In genomic region chr20:18587665-18588553, GRCh38 we compare ENCODE assay signal across 8 cellular contexts. TPM values are rescaled to one million over a fixed set of nuclear protein-coding genes. Genes with fewer than 3 reads are reported as not detected.
A peak's percentile ranks its signal among the peaks of the same experiment; 100 is the strongest.
DNase-seq lines count a peak whose midpoint lies in the region; ATAC-seq and TF ChIP-seq lines count a peak whose summit lies in the region.

TSS of gene DTD1 (plus strand) at chr20:18588054. CDS start at chr20:18588073, 19 bp downstream.

- H3K36me3 Mint-ChIP-seq in GM23338 (ENCODE audit: low read depth) (no peaks in the 10 kb centered on the region; the same call in 1 of the 3 replicates), nephron (ENCODE audit: low read depth) (no peaks in the 10 kb centered on the region)
- H3K36me3 Mint-ChIP-seq in activated T-helper 2 cell treated with anti-CD3 and anti-CD28 coated beads, Interferon-gamma antibody, Interleukin-2, Interleukin-4, amounts not matched to agents 10 μg/mL and 5 μg/mL and 100 μg/mL, durations not matched to agents 14 hours and 24 hours and 36 hours (ENCODE audit: low read depth) = no peaks in the 10 kb centered on the region

- peak within 1 kb of the TSS; percentile 85 for H3K4me3 ChIP-seq in GM23338

- H3F3A ChIP-seq in GM23338 (replicated peaks; ENCODE audit: low read depth) = peaks cover 3% of the 10 kb centered on the region; the same call in 1 of the 2 replicates

- H3K27ac ChIP-seq in GM23338 (ENCODE audit: low read depth) = peak within 1 kb of the TSS; percentile 63; the same call in 1 of the 2 replicates

- ATAC-seq in GM23338 = peak; percentile 86
- ATAC-seq in stimulated activated naive CD8-positive, alpha-beta T cell treated with anti-CD3 and anti-CD28 coated beads, Interleukin-15, Interleukin-2, amounts not matched to agents 100 U/mL and 50 U/mL, for 24 hours = peak; percentile 90

- DNase-seq in ELR (ENCODE audit: low read depth) (peak; percentile 92), GM23338 (ENCODE audit: low spot score) (peak; percentile 96), LHCN-M2 (ENCODE audit: low read depth) (peak; percentile 83), RPMI8226 (peak; percentile 93), fibroblast of peridontal ligament (ENCODE audit: extremely low read depth) (peak; percentile 79)
- DNase-seq in activated T-helper 2 cell treated with anti-CD3 and anti-CD28 coated beads, Interferon-gamma antibody, Interleukin-2, Interleukin-4, amounts not matched to agents 10 μg/mL and 5 μg/mL and 100 μg/mL, durations not matched to agents 14 hours and 24 hours and 36 hours (ENCODE audit: low spot score) = peak; percentile 83
- DNase-seq in stimulated activated naive CD8-positive, alpha-beta T cell treated with anti-CD3 and anti-CD28 coated beads, Interleukin-15, Interleukin-2, amounts not matched to agents 100 U/mL and 50 U/mL, for 24 hours = peak; percentile 96

- H3K4me1 Mint-ChIP-seq in GM23338 (peaks cover 43% of the 10 kb centered on the region), nephron (peaks cover 5% of the 10 kb centered on the region)
- H3K4me1 Mint-ChIP-seq in activated T-helper 2 cell treated with anti-CD3 and anti-CD28 coated beads, Interferon-gamma antibody, Interleukin-2, Interleukin-4, amounts not matched to agents 10 μg/mL and 5 μg/mL and 100 μg/mL, durations not matched to agents 14 hours and 24 hours and 36 hours (ENCODE audit: low read depth) = peaks cover 20% of the 10 kb centered on the region

- intact Hi-C loops in activated T-helper 2 cell treated with anti-CD3 and anti-CD28 coated beads, Interferon-gamma antibody, Interleukin-2, Interleukin-4, amounts not matched to agents 10 μg/mL and 5 μg/mL and 100 μg/mL, durations not matched to agents 14 hours and 24 hours and 36 hours (cut with micrococcal nuclease) = loop anchor here (1.0 to 10.0 kb wide), 5 partner anchors 21 to 303 kb away; partner anchors contain the start of genes DZANK1, POLR3F, SEC23B and SMIM26

- peaks cover 28% of the 10 kb centered on the region for H3K79me2 ChIP-seq in GM23338 (replicated peaks; ENCODE audit: insufficient read depth)

- peaks cover 5% of the 10 kb centered on the region; the same call in 1 of the 2 replicates for H3K9me2 ChIP-seq in GM23338 (ENCODE audit: insufficient read depth)

- H3K4me1 ChIP-seq in GM23338 (ENCODE audit: insufficient read depth) = peaks cover 41% of the 10 kb centered on the region

- H3K27me3 Mint-ChIP-seq in GM23338 (ENCODE audit: insufficient read depth, low read depth, poor library complexity) = peaks cover 3% of the 10 kb centered on the region
- peaks cover 9% of the 10 kb centered on the region for H3K27me3 Mint-ChIP-seq in activated T-helper 2 cell treated with anti-CD3 and anti-CD28 coated beads, Interferon-gamma antibody, Interleukin-2, Interleukin-4, amounts not matched to agents 10 μg/mL and 5 μg/mL and 100 μg/mL, durations not matched to agents 14 hours and 24 hours and 36 hours (ENCODE audit: low read depth)
- H3K27me3 Mint-ChIP-seq in nephron (ENCODE audit: low read depth) = no peaks in the 10 kb centered on the region

- TF ChIP-seq CTCF in GM23338 (conservative IDR thresholded peaks at IDR 0.05; ENCODE audit: low read depth in 2 of 2) (peak; percentile 51 to 63), nephron (IDR thresholded peaks at IDR 0.05; ENCODE audit: unreplicated experiment in 3 of 3) (peak; percentile 71 to 84 (median 77))

- no peaks in the 10 kb centered on the region for H4K20me1 ChIP-seq in GM23338 (replicated peaks; ENCODE audit: insufficient read depth)

- peak within 1 kb of the TSS; percentile 80 for H3K27ac Mint-ChIP-seq in GM23338
- peak within 1 kb of the TSS; percentile 74 for H3K27ac Mint-ChIP-seq in activated T-helper 2 cell treated with anti-CD3 and anti-CD28 coated beads, Interferon-gamma antibody, Interleukin-2, Interleukin-4, amounts not matched to agents 10 μg/mL and 5 μg/mL and 100 μg/mL, durations not matched to agents 14 hours and 24 hours and 36 hours
- peak within 1 kb of the TSS in 2 of 3 experiments; percentile 24 to 51 for H3K27ac Mint-ChIP-seq in nephron

- no peaks in the 10 kb centered on the region for H3K27me3 ChIP-seq in GM23338 (ENCODE audit: insufficient read depth)

- peak within 1 kb of the TSS; percentile 87 for H3K4me3 Mint-ChIP-seq in GM23338
- peak within 1 kb of the TSS; percentile 87 for H3K4me3 Mint-ChIP-seq in activated T-helper 2 cell treated with anti-CD3 and anti-CD28 coated beads, Interferon-gamma antibody, Interleukin-2, Interleukin-4, amounts not matched to agents 10 μg/mL and 5 μg/mL and 100 μg/mL, durations not matched to agents 14 hours and 24 hours and 36 hours (ENCODE audit: low read depth)
- H3K4me3 Mint-ChIP-seq in nephron = peak within 1 kb of the TSS; percentile 89 to 93 (median 91)

- no peaks in the 10 kb centered on the region for H3K36me3 ChIP-seq in GM23338 (ENCODE audit: insufficient read depth)

- H3K4me2 ChIP-seq in GM23338 = peak within 1 kb of the TSS; percentile 91

- peak within 1 kb of the TSS; percentile 92 for H2AFZ ChIP-seq in GM23338

- no peaks in the 10 kb centered on the region for H3K9me3 Mint-ChIP-seq in GM23338
- no peaks in the 10 kb centered on the region for H3K9me3 Mint-ChIP-seq in activated T-helper 2 cell treated with anti-CD3 and anti-CD28 coated beads, Interferon-gamma antibody, Interleukin-2, Interleukin-4, amounts not matched to agents 10 μg/mL and 5 μg/mL and 100 μg/mL, durations not matched to agents 14 hours and 24 hours and 36 hours
- H3K9me3 Mint-ChIP-seq in nephron = no peaks in the 10 kb centered on the region

TF ChIP-seq in GM23338, 12 proteins besides CTCF, POLR2A, EP300 and RAD21:
- TF ChIP-seq POLR2AphosphoS5 (IDR thresholded peaks at IDR 0.05; ENCODE audit: low read depth) = peak; percentile 56
- peak; percentile 77 for TF ChIP-seq CREB1 (CRISPR knock-in tag; IDR thresholded peaks at IDR 0.05; ENCODE audit: low read depth)
- no peak for TF ChIP-seq EZH2phosphoT487 (IDR thresholded peaks at IDR 0.05; ENCODE audit: unreplicated experiment)

RNA-seq across cellular contexts. Expression of gene DTD1, which starts in this region (rescaled TPM):
- 69.8 and 82.7 TPM in 2 replicates for total RNA-seq in GM23338 (2014; rRNA removed; shearing (Covaris generic))
- polyA plus RNA-seq in GM23338 (2016; fragmentation: Nextera tagmentation; extraction: Ambion mirVana) = 65.6 and 74.0 TPM in 2 replicates
- total RNA-seq in LHCN-M2 (2014; rRNA removed) = 71.4 and 78.7 TPM in 2 replicates
- polyA plus RNA-seq in LHCN-M2 (2012) = 72.4 TPM
- 49.9 and 50.3 TPM in 2 replicates for total RNA-seq in activated T-helper 2 cell treated with anti-CD3 and anti-CD28 coated beads, Interferon-gamma antibody, Interleukin-2, Interleukin-4, amounts not matched to agents 10 μg/mL and 5 μg/mL and 100 μg/mL, durations not matched to agents 14 hours and 24 hours and 36 hours

Comparison
In these comparisons a context has a peak if more than half of its experiments do, and no peak if none do; other contexts are left out.
1. Peak in every context shown above with its lines: DNase-seq, ATAC-seq, H3K4me3 ChIP-seq and H3K27ac ChIP-seq.